25 cellular contexts compared by ENCODE assay signal in genomic region chr1:240914506-240914905, GRCh38.
"Had no signal": no experiment of that assay in that cellular context is flagged by ENCODE, and none has a peak within 500 bp of the region (broad histone marks: within the 10 kb centered on the region; RNA-seq: fewer than 3 reads in every experiment).

No MANE protein-coding gene starts in this region.

- H3K27ac ChIP-seq: adrenal gland, SK-N-MC had no signal

- H3K27me3 ChIP-seq: adrenal gland had no signal

- H3K9me3 Mint-ChIP-seq: activated B cell treated with CpG ODN at 0.5 μM for 24 hours; activated CD4-positive, alpha-beta T cell treated with anti-CD3 and anti-CD28 coated beads, Interleukin-2, amount 10 ng/mL, durations not matched to agents 24 days and 14 days; activated naive CD4-positive, alpha-beta T cell treated with anti-CD3 and anti-CD28 coated beads for 36 hours had no signal

- DNase-seq: activated B cell treated with CpG ODN at 0.5 μM for 24 hours; activated CD4-positive, alpha-beta T cell treated with anti-CD3 and anti-CD28 coated beads for 1 hour; activated CD4-positive, alpha-beta T cell treated with anti-CD3 and anti-CD28 coated beads, Interleukin-2, amount 10 ng/mL, durations not matched to agents 24 days and 14 days; activated CD4-positive, alpha-beta T cell treated with anti-CD3 and anti-CD28 coated beads, Interleukin-2, amount 50 U/mL, for 48 hours; activated gamma-delta T cell; activated naive CD4-positive, alpha-beta T cell treated with anti-CD3 and anti-CD28 coated beads for 36 hours; activated T-cell treated with anti-CD3 and anti-CD28 coated beads, Interleukin-2, amount 50 U/mL, for 4 hours; adrenal gland; anterior cingulate cortex; KG1; MM.1S; NCI-H1105; NCI-H1436; NCI-H1694 treated with DMSO at 0.1 percent for 48 hours; NCI-H2029 treated with DMSO at 0.1 percent for 48 hours; NCI-H345; NCI-H510A; NCI-H526 treated with DMSO at 0.1 percent for 48 hours; NCI-H82; T-cell; T-helper 2 cell; T1000 had no signal

- H3K4me3 Mint-ChIP-seq: activated B cell treated with CpG ODN at 0.5 μM for 24 hours; activated CD4-positive, alpha-beta T cell treated with anti-CD3 and anti-CD28 coated beads, Interleukin-2, amount 10 ng/mL, durations not matched to agents 24 days and 14 days; activated naive CD4-positive, alpha-beta T cell treated with anti-CD3 and anti-CD28 coated beads for 36 hours; activated naive CD8-positive, alpha-beta T cell; activated T-cell treated with anti-CD3 and anti-CD28 coated beads, Interleukin-2, amount 50 U/mL, for 4 hours; T-cell had no signal

- H3K4me3 ChIP-seq: adrenal gland, SK-N-MC had no signal

- H3K9me3 ChIP-seq: adrenal gland had no signal

- ATAC-seq: activated T-cell treated with anti-CD3 and anti-CD28 coated beads, Interleukin-2, amount 50 U/mL, for 4 hours; Right ventricle myocardium inferior; T-cell had no signal

- H3K27ac Mint-ChIP-seq: activated B cell treated with CpG ODN at 0.5 μM for 24 hours; activated CD4-positive, alpha-beta T cell treated with anti-CD3 and anti-CD28 coated beads, Interleukin-2, amount 10 ng/mL, durations not matched to agents 24 days and 14 days; activated naive CD4-positive, alpha-beta T cell treated with anti-CD3 and anti-CD28 coated beads for 36 hours; activated naive CD8-positive, alpha-beta T cell; T-cell had no signal

- H3K36me3 ChIP-seq: adrenal gland had no signal

- H3K4me1 ChIP-seq: adrenal gland had no signal

- H3K36me3 Mint-ChIP-seq: activated naive CD8-positive, alpha-beta T cell; T-cell had no signal

- H3K4me1 Mint-ChIP-seq: activated CD4-positive, alpha-beta T cell treated with anti-CD3 and anti-CD28 coated beads, Interleukin-2, amount 10 ng/mL, durations not matched to agents 24 days and 14 days; T-cell had no signal

- H3K27me3 Mint-ChIP-seq: activated B cell treated with CpG ODN at 0.5 μM for 24 hours; activated CD4-positive, alpha-beta T cell treated with anti-CD3 and anti-CD28 coated beads, Interleukin-2, amount 10 ng/mL, durations not matched to agents 24 days and 14 days; activated naive CD8-positive, alpha-beta T cell; T-cell had no signal
